Comparison of ENCODE assay signal across 29 cellular contexts in genomic region chr19:3189702-3190469, GRCh38. TPM values are rescaled to one million over a fixed set of nuclear protein-coding genes. Genes with fewer than 3 reads are reported as not detected.
A peak's percentile ranks its signal among the peaks of the same experiment; 100 is the strongest.
DNase-seq lines count a peak whose midpoint lies in the region; ATAC-seq and TF ChIP-seq lines count a peak whose summit lies in the region.
"Had no signal": no experiment of that assay in that cellular context is flagged by ENCODE, and none has a peak within 500 bp of the region (broad histone marks: within the 10 kb centered on the region; RNA-seq: fewer than 3 reads in every experiment).

No MANE protein-coding gene starts in this region.

- H3K27ac ChIP-seq in BLaER1 (peak overlapping the region; percentile 96), HEK293 (ENCODE audit: extremely low read depth, low read depth, low read length) (no peak overlapping the region), muscle layer of duodenum (ENCODE audit: low read length) (peak overlapping the region; percentile 83)
- H3K27ac ChIP-seq: A549, breast epithelium, right atrium auricular region, thyroid gland had no signal

- H3K36me3 ChIP-seq in BLaER1 (peaks cover 61% of the 10 kb centered on the region), HEK293 (ENCODE audit: control insufficient read depth in 2 of 2, insufficient read depth in 1 of 2, low read length in 2 of 2) (peaks cover 0 to 48% of the 10 kb centered on the region in 2 experiments; a peak in 2 of 3 replicates), muscle layer of duodenum (ENCODE audit: control insufficient read depth in 1 of 2, insufficient read depth in 2 of 2, low read length in 2 of 2) (peaks cover 0 to 20% of the 10 kb centered on the region in 2 donors)
- H3K36me3 ChIP-seq: breast epithelium, right atrium auricular region, thyroid gland had no signal

- H4K20me1 ChIP-seq in BLaER1, result peaks cover 94% of the 10 kb centered on the region

- TF ChIP-seq CTCF in HEK293 (tag by site-specific recombination; IDR thresholded peaks at IDR 0.05), result no peak
- no peak for TF ChIP-seq CTCF in chondrocyte (IDR thresholded peaks at IDR 0.05)

- H3K4me3 ChIP-seq in BLaER1, result no peak overlapping the region
- H3K4me3 ChIP-seq in HEK293 (ENCODE audit: low read depth, low read length), result no peak overlapping the region
- no peak overlapping the region for H3K4me3 ChIP-seq in muscle layer of duodenum (ENCODE audit: low read depth in 1 of 2, low read length in 2 of 2)
- H3K4me3 ChIP-seq: A549, breast epithelium, right atrium auricular region, thyroid gland had no signal

- H3K27me3 Mint-ChIP-seq in chondrocyte (ENCODE audit: low read depth), result no peaks in the 10 kb centered on the region
- H3K27me3 Mint-ChIP-seq: activated naive CD4-positive, alpha-beta T cell treated with anti-CD3 and anti-CD28 coated beads, Interleukin-2, amount 50 U/mL, for 24 hours; stimulated activated naive CD8-positive, alpha-beta T cell treated with anti-CD3 and anti-CD28 coated beads, Interleukin-15, amount 100 ng/mL, for 72 hours; T-helper 17 cell had no signal

- H3K4me1 ChIP-seq in BLaER1, result peaks cover 82% of the 10 kb centered on the region
- H3K4me1 ChIP-seq in HEK293 (ENCODE audit: control insufficient read depth, insufficient read depth, low read length), result peaks cover 5% of the 10 kb centered on the region
- peaks cover 4 to 27% of the 10 kb centered on the region in 2 donors for H3K4me1 ChIP-seq in muscle layer of duodenum (ENCODE audit: control insufficient read depth in 1 of 2, insufficient read depth in 2 of 2, low read length in 2 of 2)

- no peak overlapping the region for H3K27ac Mint-ChIP-seq in chondrocyte (ENCODE audit: unreplicated experiment)
- H3K27ac Mint-ChIP-seq: activated naive CD4-positive, alpha-beta T cell treated with anti-CD3 and anti-CD28 coated beads, Interleukin-2, amount 50 U/mL, for 24 hours; activated T-helper 2 cell treated with anti-CD3 and anti-CD28 coated beads, Interferon-gamma antibody, Interleukin-2, Interleukin-4, amounts not matched to agents 10 μg/mL and 5 μg/mL and 100 μg/mL, durations not matched to agents 14 hours and 24 hours and 36 hours; CD8-positive, alpha-beta T cell had no signal

- H3K9me3 Mint-ChIP-seq in chondrocyte (ENCODE audit: low read depth), result no peaks in the 10 kb centered on the region
- H3K9me3 Mint-ChIP-seq: activated naive CD4-positive, alpha-beta T cell treated with anti-CD3 and anti-CD28 coated beads, Interleukin-2, amount 50 U/mL, for 24 hours; activated T-helper 2 cell treated with anti-CD3 and anti-CD28 coated beads, Interferon-gamma antibody, Interleukin-2, Interleukin-4, amounts not matched to agents 10 μg/mL and 5 μg/mL and 100 μg/mL, durations not matched to agents 14 hours and 24 hours and 36 hours; CD8-positive, alpha-beta T cell; H9; neural crest cell; stimulated activated naive CD8-positive, alpha-beta T cell treated with anti-CD3 and anti-CD28 coated beads, Interleukin-15, amount 100 ng/mL, for 72 hours had no signal

- no peaks in the 10 kb centered on the region for H3K27me3 ChIP-seq in BLaER1
- H3K27me3 ChIP-seq in muscle layer of duodenum (ENCODE audit: low read depth, low read length), result no peaks in the 10 kb centered on the region
- H3K27me3 ChIP-seq: breast epithelium, right atrium auricular region, thyroid gland had no signal

- peak overlapping the region; percentile 99 for H3K4me2 ChIP-seq in BLaER1
- H3K4me2 ChIP-seq: A549 had no signal

- no peaks in the 10 kb centered on the region for H3K9me3 ChIP-seq in BLaER1
- H3K9me3 ChIP-seq in HEK293 (ENCODE audit: control insufficient read depth, insufficient read depth, low read depth, low read length), result no peaks in the 10 kb centered on the region
- no peaks in the 10 kb centered on the region for H3K9me3 ChIP-seq in muscle layer of duodenum (ENCODE audit: control insufficient read depth in 1 of 2, low read length in 2 of 2)
- H3K9me3 ChIP-seq: A549, breast epithelium, right atrium auricular region, thyroid gland had no signal

- CTCF ChIA-PET in HEK293 (lab: Yijun Ruan, JAX), result interaction anchor here (0.6 to 0.7 kb wide), 2 partner anchors 227 to 599 kb away, joined by 3 read pairs; no protein-coding TSS in a partner anchor

- H3K4me1 Mint-ChIP-seq in chondrocyte (ENCODE audit: low read depth), result peaks cover 21% of the 10 kb centered on the region

- no peak overlapping the region for H3K4me3 Mint-ChIP-seq in chondrocyte (ENCODE audit: unreplicated experiment)
- H3K4me3 Mint-ChIP-seq: stimulated activated naive CD8-positive, alpha-beta T cell treated with anti-CD3 and anti-CD28 coated beads, Interleukin-15, amount 100 ng/mL, for 72 hours had no signal

- peaks cover 6% of the 10 kb centered on the region for H3K36me3 Mint-ChIP-seq in chondrocyte (ENCODE audit: low read depth)

- peak overlapping the region; percentile 97 for H3K9ac ChIP-seq in BLaER1

- peak; percentile 88 for DNase-seq in chondrocyte (ENCODE audit: low spot score)
- no peak for DNase-seq in NCI-H1105 (lab: John Stamatoyannopoulos, UW)
- no peak for DNase-seq in NCI-H2196 treated with DMSO at 0.1 percent for 48 hours (lab: John Stamatoyannopoulos, UW; ENCODE audit: unreplicated experiment)
- DNase-seq in NOMO-1 (lab: John Stamatoyannopoulos, UW; ENCODE audit: unreplicated experiment in 2 of 2), result no peak
- DNase-seq: activated CD4-positive, CD25-positive, alpha-beta regulatory T cell treated with anti-CD3 and anti-CD28 coated beads, Interleukin-2, amount 50 U/mL, for 72 hours; activated CD8-positive, alpha-beta T cell treated with anti-CD3 and anti-CD28 coated beads, Interleukin-2, amount 10 ng/mL, durations not matched to agents 7 days and 5 days; CD8-positive, alpha-beta T cell; DMS 273 treated with DMSO at 0.1 percent for 48 hours; effector CD4-positive, alpha-beta T cell; H9; hippocampal formation; Karpas-422; NCI-H1436 treated with DMSO at 0.1 percent for 48 hours; NCI-H2107; NCI-H82; stimulated activated CD4-positive, alpha-beta T cell treated with anti-CD3 and anti-CD28 coated beads, Interleukin-2, amount 100 ng/mL, for 48 hours; stimulated activated naive CD8-positive, alpha-beta T cell treated with anti-CD3 and anti-CD28 coated beads, Interleukin-15, amount 100 ng/mL, for 72 hours; T-helper 17 cell; thyroid gland had no signal

- ATAC-seq in HG03045 (IDR thresholded peaks at IDR 0.05; ENCODE audit: unreplicated experiment), result no peak
- ATAC-seq: A549; activated CD8-positive, alpha-beta T cell treated with anti-CD3 and anti-CD28 coated beads, Interleukin-2, amount 10 ng/mL, durations not matched to agents 7 days and 5 days; CD8-positive, alpha-beta T cell; stimulated activated naive CD8-positive, alpha-beta T cell treated with anti-CD3 and anti-CD28 coated beads, Interleukin-15, amount 100 ng/mL, for 72 hours; T-helper 17 cell had no signal

- POLR2A ChIA-PET in HEK293 (lab: Yijun Ruan, JAX), result no interaction called here

TF ChIP-seq in HEK293, 187 proteins besides CTCF, POLR2A, EP300 and RAD21:
- 0 out of 2 replicates have a peak, but pooled peaks have one; percentile 24 for TF ChIP-seq GLIS2 (tag by site-specific recombination; IDR thresholded peaks at IDR 0.05)
- peak; percentile 74 for TF ChIP-seq ZIC2 (tag by site-specific recombination; IDR thresholded peaks at IDR 0.05)
- TF ChIP-seq ZNF513 (tag by site-specific recombination; IDR thresholded peaks at IDR 0.05), result no peak
- no peak for TF ChIP-seq ZNF585B (tag by site-specific recombination; IDR thresholded peaks at IDR 0.05)
- TF ChIP-seq GLIS1 (tag by site-specific recombination; IDR thresholded peaks at IDR 0.05), result peak; percentile 86

RNA-seq across cellular contexts. Expression of gene NCLN, which starts 4.2 kb away (rescaled TPM):
- 80.7 to 97.1 TPM (median 82.5 TPM) in 3 replicates for total RNA-seq in chondrocyte

RNA-seq across cellular contexts. Expression of gene S1PR4, which starts 11.3 kb away (rescaled TPM):
- not detected in 3 replicates for total RNA-seq in chondrocyte
- total RNA-seq: H9, neural crest cell had no signal

RNA-seq across cellular contexts. Expression of gene CELF5, which starts 34.6 kb away (rescaled TPM):
- total RNA-seq in chondrocyte, result 0.22 to 0.31 TPM in 2 of 3 replicates, not detected in the other
- total RNA-seq: thyroid gland had no signal

RNA-seq across cellular contexts. Expression of gene GNA15, which starts 54.1 kb away (rescaled TPM):
- total RNA-seq in chondrocyte, result not detected in 3 replicates
- total RNA-seq: H9, neural crest cell had no signal
